Comparison of ENCODE assay signal across 14 cellular contexts in genomic region chr5:157167219-157167621, GRCh38. TPM values are rescaled to one million over a fixed set of nuclear protein-coding genes. Genes with fewer than 3 reads are reported as not detected.
DNase-seq lines count a peak whose midpoint lies in the region; ATAC-seq and TF ChIP-seq lines count a peak whose summit lies in the region.
"Had no signal": no experiment of that assay in that cellular context is flagged by ENCODE, and none has a peak within 500 bp of the region (broad histone marks: within the 10 kb centered on the region; RNA-seq: fewer than 3 reads in every experiment).

No MANE protein-coding gene starts in this region.

- no peak overlapping the region for H3K27ac ChIP-seq in substantia nigra (ENCODE audit: low read depth, low read length, poor library complexity, severe bottlenecking)
- H3K27ac ChIP-seq: thyroid gland had no signal

- H3K9me3 Mint-ChIP-seq in T-cell, result peaks cover 0 to 4% (median 3%) of the 10 kb centered on the region in 3 donors

- H3K4me3 ChIP-seq in GM12865 (ENCODE audit: low read depth, low read length), result no peak overlapping the region
- no peak overlapping the region for H3K4me3 ChIP-seq in fibroblast of villous mesenchyme (ENCODE audit: low read depth, low read length)
- H3K4me3 ChIP-seq: thyroid gland had no signal

- ATAC-seq in T-cell (replicated peaks in 1 of 4) (peak; percentile 31 to 58 (median 44)), HG02642 (IDR thresholded peaks at IDR 0.05; ENCODE audit: poor library complexity, unreplicated experiment) (no peak)

- DNase-seq in AG08395 (ENCODE audit: low spot score), result peak; percentile 85
- peak; percentile 30 for DNase-seq in GM12865 (ENCODE audit: low read depth)
- no peak for DNase-seq in T-cell
- DNase-seq in fibroblast of villous mesenchyme (ENCODE audit: low read depth), result peak; percentile 78
- no peak for DNase-seq in Kasumi-1 (lab: John Stamatoyannopoulos, UW)
- DNase-seq in substantia nigra (lab: John Stamatoyannopoulos, UW), result no peak
- no peak for DNase-seq in central memory CD4-positive, alpha-beta T cell
- DNase-seq: COR-L47, GOT3, hypothalamus, NCI-H1436, thyroid gland had no signal

- peak overlapping the region; percentile 40 to 70 (median 42) for H3K4me3 Mint-ChIP-seq in T-cell
- H3K4me3 Mint-ChIP-seq: dendritic cell treated with granulocyte-macrophage colony-stimulating factor and Interleukin-4, amounts not matched to agents 40 ng/mL and 50 ng/mL, for 4 days had no signal

- no peaks in the 10 kb centered on the region for H3K36me3 Mint-ChIP-seq in T-cell

- CTCF ChIA-PET in T-cell (lab: Charles Lee), result interaction anchor here in 1 of 2 donors (0.7 to 1.8 kb wide), 5 partner anchors 12 to 109 kb away, joined by 3 to 15 read pairs (median 5); no protein-coding TSS in a partner anchor

- H3K4me1 Mint-ChIP-seq in T-cell, result peaks cover 55 to 75% (median 70%) of the 10 kb centered on the region in 3 donors

- peak overlapping the region; percentile 92 for H3K27ac Mint-ChIP-seq in T-cell
- H3K27ac Mint-ChIP-seq: dendritic cell treated with granulocyte-macrophage colony-stimulating factor and Interleukin-4, amounts not matched to agents 40 ng/mL and 50 ng/mL, for 4 days had no signal

- POLR2A ChIA-PET in T-cell (lab: Charles Lee), result interaction anchor here (0.6 to 1.1 kb wide), 11 partner anchors 12 to 1276 kb away, joined by 3 to 5 read pairs (median 4); partner anchors contain the start of gene ITK (in 2 of the 2)

- no peak for TF ChIP-seq CTCF in GM12865 (IDR thresholded peaks at IDR 0.05; ENCODE audit: insufficient read depth, low read depth, low read length, missing control alignments)
- no peak for TF ChIP-seq CTCF in fibroblast of villous mesenchyme (IDR thresholded peaks at IDR 0.05; ENCODE audit: insufficient read depth, low read depth, low read length)

- no peaks in the 10 kb centered on the region for H3K27me3 Mint-ChIP-seq in T-cell

RNA-seq across cellular contexts. Expression of gene GARIN3, which starts 1.2 kb away (rescaled TPM):
- total RNA-seq in T-cell (not detected), fibroblast of villous mesenchyme (not detected in 2 replicates)
- total RNA-seq: thyroid gland had no signal

RNA-seq across cellular contexts. Expression of gene ITK, which starts 13.4 kb away (rescaled TPM):
- total RNA-seq in T-cell, result 100 to 1,000 TPM; 286 to 466 (median 338) TPM
- 1.3 TPM in 1 of 2 replicates, not detected in the other for total RNA-seq in fibroblast of villous mesenchyme

RNA-seq across cellular contexts. Expression of gene MED7, which starts 24.6 kb away (rescaled TPM):
- 10 to 100 TPM in 3 of 5 donors, 1 to 10 TPM in 2; 5.7 to 14.9 (median 13.1) TPM for total RNA-seq in T-cell
- 9.0 and 12.5 TPM in 2 replicates for total RNA-seq in fibroblast of villous mesenchyme

RNA-seq across cellular contexts. Expression of gene HAVCR2, which starts 58.4 kb away (rescaled TPM):
- total RNA-seq in T-cell, result 1 to 10 TPM; 2.2 to 4.6 (median 3.2) TPM
- not detected in 2 replicates for total RNA-seq in fibroblast of villous mesenchyme

Comparison
In these comparisons a context has a peak if more than half of its experiments do, and no peak if none do; other contexts are left out.
1. DNase-seq: peak in AG08395 (single experiment), GM12865 (single experiment) and fibroblast of villous mesenchyme (single experiment); none in T-cell (0 of 34), Kasumi-1 (0 of 2), substantia nigra (0 of 49) and central memory CD4-positive, alpha-beta T cell (single experiment).
2. RNA of gene ITK, which starts 13.4 kb away (total RNA-seq): 286 to 466 TPM in T-cell; 1.3 TPM in fibroblast of villous mesenchyme; every median in the first group is over 100 times any median in the second.